1 cellular context compared by ENCODE assay signal in the genomic region with DNA sequence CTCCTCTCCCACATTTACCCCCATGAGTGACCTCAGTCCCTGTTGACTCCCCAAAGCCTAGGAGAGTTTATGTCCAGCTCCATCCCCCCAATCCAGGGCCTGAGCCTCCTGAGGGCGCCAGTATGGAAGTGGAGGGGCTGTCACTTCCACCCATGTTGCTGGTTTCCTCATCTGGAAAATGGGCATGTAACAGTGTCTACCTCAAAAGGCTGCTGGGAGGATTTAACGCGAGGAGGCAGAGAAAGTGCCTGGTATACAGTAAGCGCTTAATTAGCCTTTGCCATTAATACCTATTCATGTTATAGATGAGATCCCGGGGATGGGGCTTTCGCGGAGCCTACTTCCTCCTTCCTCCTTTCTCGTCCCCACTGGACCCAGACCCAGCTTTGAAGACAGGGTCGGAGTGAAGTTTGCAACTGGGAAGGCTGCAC.
A peak's percentile ranks its signal among the peaks of the same experiment; 100 is the strongest.
TF ChIP-seq lines count a peak whose summit lies in the region.

No MANE protein-coding gene starts in this region.

TF ChIP-seq in HEK293, 187 proteins besides CTCF, POLR2A, EP300 and RAD21 (continued from another document):
- TF ChIP-seq, protein P1, sequence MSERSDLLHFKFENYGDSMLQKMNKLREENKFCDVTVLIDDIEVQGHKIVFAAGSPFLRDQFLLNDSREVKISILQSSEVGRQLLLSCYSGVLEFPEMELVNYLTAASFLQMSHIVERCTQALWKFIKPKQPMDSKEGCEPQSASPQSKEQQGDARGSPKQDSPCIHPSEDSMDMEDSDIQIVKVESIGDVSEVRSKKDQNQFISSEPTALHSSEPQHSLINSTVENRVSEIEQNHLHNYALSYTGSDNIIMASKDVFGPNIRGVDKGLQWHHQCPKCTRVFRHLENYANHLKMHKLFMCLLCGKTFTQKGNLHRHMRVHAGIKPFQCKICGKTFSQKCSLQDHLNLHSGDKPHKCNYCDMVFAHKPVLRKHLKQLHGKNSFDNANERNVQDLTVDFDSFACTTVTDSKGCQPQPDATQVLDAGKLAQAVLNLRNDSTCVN (tag by site-specific recombination; optimal IDR thresholded peaks at IDR 0.05), result no peak
- TF ChIP-seq ZNF768 (tag by site-specific recombination; IDR thresholded peaks at IDR 0.05) (no peak), ZNF248 (tag by site-specific recombination; IDR thresholded peaks at IDR 0.05) (no peak), ZNF501 (tag by site-specific recombination; IDR thresholded peaks at IDR 0.05) (0 out of 2 replicates have a peak, but pooled peaks have one; percentile 42), ZNF37A (tag by site-specific recombination; IDR thresholded peaks at IDR 0.05) (no peak), KLF7 (tag by site-specific recombination; IDR thresholded peaks at IDR 0.05; ENCODE audit: borderline replicate concordance) (no peak), ZNF311 (tag by site-specific recombination; IDR thresholded peaks at IDR 0.05; ENCODE audit: borderline replicate concordance) (no peak), MZF1 (tag by site-specific recombination; IDR thresholded peaks at IDR 0.05; ENCODE audit: borderline replicate concordance) (0 out of 2 replicates have a peak, but pooled peaks have one; percentile 69), HOXA7 (CRISPR knock-in tag; IDR thresholded peaks at IDR 0.05; ENCODE audit: borderline replicate concordance) (no peak), ZNF660 (tag by site-specific recombination; IDR thresholded peaks at IDR 0.05) (0 out of 2 replicates have a peak, but pooled peaks have one; percentile 76), SCRT2 (tag by site-specific recombination; IDR thresholded peaks at IDR 0.05) (no peak), ZNF174 (tag by site-specific recombination; IDR thresholded peaks at IDR 0.05) (no peak), OSR2 (tag by site-specific recombination; IDR thresholded peaks at IDR 0.05) (no peak), ZNF341 (tag by site-specific recombination; IDR thresholded peaks at IDR 0.05; ENCODE audit: low read depth) (no peak), ZNF350 (tag by site-specific recombination; IDR thresholded peaks at IDR 0.05) (no peak), KLF10 (tag by site-specific recombination; IDR thresholded peaks at IDR 0.05) (0 out of 2 replicates have a peak, but pooled peaks have one; percentile 40), WT1 (tag by site-specific recombination; IDR thresholded peaks at IDR 0.05) (no peak), ZNF843 (tag by site-specific recombination; IDR thresholded peaks at IDR 0.05) (0 out of 2 replicates have a peak, but pooled peaks have one; percentile 35), ZNF792 (tag by site-specific recombination; IDR thresholded peaks at IDR 0.05) (peak; percentile 97; the same call in 1 of the 2 replicates), ZNF654 (tag by site-specific recombination; IDR thresholded peaks at IDR 0.05; ENCODE audit: low read depth) (no peak), HOXC10 (CRISPR knock-in tag; IDR thresholded peaks at IDR 0.05) (no peak)
- TF ChIP-seq, protein P2, sequence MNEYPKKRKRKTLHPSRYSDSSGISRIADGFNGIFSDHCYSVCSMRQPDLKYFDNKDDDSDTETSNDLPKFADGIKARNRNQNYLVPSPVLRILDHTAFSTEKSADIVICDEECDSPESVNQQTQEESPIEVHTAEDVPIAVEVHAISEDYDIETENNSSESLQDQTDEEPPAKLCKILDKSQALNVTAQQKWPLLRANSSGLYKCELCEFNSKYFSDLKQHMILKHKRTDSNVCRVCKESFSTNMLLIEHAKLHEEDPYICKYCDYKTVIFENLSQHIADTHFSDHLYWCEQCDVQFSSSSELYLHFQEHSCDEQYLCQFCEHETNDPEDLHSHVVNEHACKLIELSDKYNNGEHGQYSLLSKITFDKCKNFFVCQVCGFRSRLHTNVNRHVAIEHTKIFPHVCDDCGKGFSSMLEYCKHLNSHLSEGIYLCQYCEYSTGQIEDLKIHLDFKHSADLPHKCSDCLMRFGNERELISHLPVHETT (tag by site-specific recombination; IDR thresholded peaks at IDR 0.05), result no peak
- TF ChIP-seq, protein P3, sequence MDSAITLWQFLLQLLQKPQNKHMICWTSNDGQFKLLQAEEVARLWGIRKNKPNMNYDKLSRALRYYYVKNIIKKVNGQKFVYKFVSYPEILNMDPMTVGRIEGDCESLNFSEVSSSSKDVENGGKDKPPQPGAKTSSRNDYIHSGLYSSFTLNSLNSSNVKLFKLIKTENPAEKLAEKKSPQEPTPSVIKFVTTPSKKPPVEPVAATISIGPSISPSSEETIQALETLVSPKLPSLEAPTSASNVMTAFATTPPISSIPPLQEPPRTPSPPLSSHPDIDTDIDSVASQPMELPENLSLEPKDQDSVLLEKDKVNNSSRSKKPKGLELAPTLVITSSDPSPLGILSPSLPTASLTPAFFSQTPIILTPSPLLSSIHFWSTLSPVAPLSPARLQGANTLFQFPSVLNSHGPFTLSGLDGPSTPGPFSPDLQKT (IDR thresholded peaks at IDR 0.05; ENCODE audit: borderline replicate concordance, low read depth, low read length), result no peak
TF ChIP-seq in HEK293: peak in this region for 6.
